Comparison of ENCODE assay signal across 25 cellular contexts in genomic region chr3:195817578-195818135, GRCh38. TPM values are rescaled to one million over a fixed set of nuclear protein-coding genes. Genes with fewer than 3 reads are reported as not detected.
DNase-seq lines count a peak whose midpoint lies in the region; ATAC-seq and TF ChIP-seq lines count a peak whose summit lies in the region.
"Had no signal": no experiment of that assay in that cellular context is flagged by ENCODE, and none has a peak within 500 bp of the region (broad histone marks: within the 10 kb centered on the region; RNA-seq: fewer than 3 reads in every experiment).

No MANE protein-coding gene starts in this region.

- H3K9ac ChIP-seq in H9 (ENCODE audit: extremely low read depth, insufficient read length, low read length) = no peak overlapping the region
- no peak overlapping the region for H3K9ac ChIP-seq in neuronal stem cell (ENCODE audit: low read depth, low read length, poor library complexity)
- H3K9ac ChIP-seq: BLaER1 treated with 17β-estradiol and CSF1 and Interleukin-3, amounts not matched to agents 10 nM and 100 nM had no signal

- H3K18ac ChIP-seq in H9 (ENCODE audit: insufficient read length, low read depth, low read length) = no peak overlapping the region
- H3K18ac ChIP-seq in neuronal stem cell (ENCODE audit: low read length) = peak overlapping the region; percentile 12

- no peaks in the 10 kb centered on the region for H3K27me3 ChIP-seq in H9 (ENCODE audit: insufficient read depth, low read length)
- peaks cover 0 to 49% (median 0%) of the 10 kb centered on the region in 3 experiments for H3K27me3 ChIP-seq in neuronal stem cell (ENCODE audit: control insufficient read depth in 3 of 3, insufficient read depth in 3 of 3, low read depth in 1 of 3, low read length in 3 of 3)
- peaks cover 0 to 33% (median 3%) of the 10 kb centered on the region in 9 donors for H3K27me3 ChIP-seq in heart left ventricle
- H3K27me3 ChIP-seq: BLaER1 treated with 17β-estradiol and CSF1 and Interleukin-3, amounts not matched to agents 10 nM and 100 nM had no signal

- H2BK20ac ChIP-seq in H9 (ENCODE audit: low read depth, low read length, poor library complexity, severe bottlenecking) = no peak overlapping the region

- no peaks in the 10 kb centered on the region for H3K79me2 ChIP-seq in H9 (ENCODE audit: insufficient read depth, low read length)

- no peak overlapping the region for H3K56ac ChIP-seq in H9 (ENCODE audit: insufficient read length, low read depth, low read length)

- H3K4me1 Mint-ChIP-seq in T-helper 1 cell treated with Interleukin-12 subunit alpha and Interleukin-12 subunit beta and Interleukin-4 antibody, amounts not matched to agents 30 μg/mL and 1 μg/mL, for 36 hours (ENCODE audit: low read depth) = no peaks in the 10 kb centered on the region
- peaks cover 0 to 7% of the 10 kb centered on the region in 2 experiments; a peak in 1 of 4 replicates for H3K4me1 Mint-ChIP-seq in H9
- no peaks in the 10 kb centered on the region for H3K4me1 Mint-ChIP-seq in chondrocyte (ENCODE audit: low read depth)
- H3K4me1 Mint-ChIP-seq: CD4-positive, alpha-beta memory T cell had no signal

- H3K4me1 ChIP-seq in H9 (ENCODE audit: insufficient read depth, low read length) (no peaks in the 10 kb centered on the region), neuronal stem cell (ENCODE audit: control insufficient read depth in 2 of 2, insufficient read depth in 1 of 2, low read depth in 1 of 2, low read length in 2 of 2) (no peaks in the 10 kb centered on the region), heart left ventricle (no peaks in the 10 kb centered on the region)
- H3K4me1 ChIP-seq: HAP-1 had no signal

- H2BK5ac ChIP-seq in H9 (ENCODE audit: insufficient read length, low read length) (no peak overlapping the region), neuronal stem cell (ENCODE audit: low read length) (no peak overlapping the region)

- H3K9me3 ChIP-seq in H9 (ENCODE audit: control insufficient read depth, low read depth, low read length) (no peaks in the 10 kb centered on the region), neuronal stem cell (replicated peaks in 1 of 2; ENCODE audit: control insufficient read depth in 2 of 2, insufficient read depth in 1 of 2, low read depth in 1 of 2, low read length in 2 of 2) (no peaks in the 10 kb centered on the region), heart left ventricle (no peaks in the 10 kb centered on the region)
- H3K9me3 ChIP-seq: BLaER1 treated with 17β-estradiol and CSF1 and Interleukin-3, amounts not matched to agents 10 nM and 100 nM; HAP-1 had no signal

- H3K23ac ChIP-seq in H9 (ENCODE audit: insufficient read length, low read depth, low read length) (no peak overlapping the region), neuronal stem cell (ENCODE audit: low read depth, low read length, poor library complexity) (no peak overlapping the region)

- H4K8ac ChIP-seq in H9 (replicated peaks; ENCODE audit: insufficient read length, low read depth, low read length) (no peak overlapping the region), neuronal stem cell (ENCODE audit: low read depth, low read length) (no peak overlapping the region)

- H4K91ac ChIP-seq in H9 (ENCODE audit: insufficient read length, low read depth, low read length) = no peak overlapping the region
- H4K91ac ChIP-seq in neuronal stem cell (ENCODE audit: low read depth, low read length, poor library complexity) = no peak overlapping the region

- no peak overlapping the region for H3K4ac ChIP-seq in H9 (ENCODE audit: low read depth, low read length)
- no peak overlapping the region for H3K4ac ChIP-seq in neuronal stem cell (ENCODE audit: low read length)

- H3K4me3 ChIP-seq in neuronal stem cell (ENCODE audit: low read length in 2 of 2) = no peak overlapping the region
- no peak overlapping the region for H3K4me3 ChIP-seq in heart left ventricle
- H3K4me3 ChIP-seq: BLaER1 treated with 17β-estradiol and CSF1 and Interleukin-3, amounts not matched to agents 10 nM and 100 nM; HAP-1; K562 had no signal

- H3K36me3 ChIP-seq in neuronal stem cell (replicated peaks in 1 of 2; ENCODE audit: control insufficient read depth in 2 of 2, insufficient read depth in 2 of 2, low read length in 2 of 2) (no peaks in the 10 kb centered on the region), heart left ventricle (no peaks in the 10 kb centered on the region)
- H3K36me3 ChIP-seq: BLaER1 treated with 17β-estradiol and CSF1 and Interleukin-3, amounts not matched to agents 10 nM and 100 nM; HAP-1 had no signal

- DNase-seq in T-helper 1 cell (no peak), H9 (peak; percentile 22), chondrocyte (ENCODE audit: low spot score) (peak; percentile 66), neuronal stem cell (ENCODE audit: low spot score) (no peak), SW 1271 (lab: John Stamatoyannopoulos, UW) (no peak), heart left ventricle (no peak)
- DNase-seq: CD4-positive, alpha-beta memory T cell; DMS153; MM.1S; NCI-H1048; NCI-H1417 treated with DMSO at 0.1 percent for 48 hours; NCI-H187; NCI-H446; NCI-H526 had no signal

- TF ChIP-seq CTCF in H9 (conservative IDR thresholded peaks at IDR 0.05) = no peak
- TF ChIP-seq CTCF in chondrocyte (IDR thresholded peaks at IDR 0.05) = no peak
- no peak for TF ChIP-seq CTCF in heart left ventricle (IDR thresholded peaks at IDR 0.05)

- H3K14ac ChIP-seq in H9 (ENCODE audit: insufficient read depth, low read length) (no peak overlapping the region), neuronal stem cell (ENCODE audit: low read length) (no peak overlapping the region)

- H2BK15ac ChIP-seq in H9 (ENCODE audit: low read depth, low read length) (no peak overlapping the region), neuronal stem cell (ENCODE audit: low read length) (no peak overlapping the region)

- peak overlapping the region; percentile 45 for H3K27ac Mint-ChIP-seq in T-helper 1 cell treated with Interleukin-12 subunit alpha and Interleukin-12 subunit beta and Interleukin-4 antibody, amounts not matched to agents 30 μg/mL and 1 μg/mL, for 36 hours
- peak overlapping the region in 1 of 3 experiments; percentile 44; a peak in 1 of 7 replicates for H3K27ac Mint-ChIP-seq in H9
- no peak overlapping the region for H3K27ac Mint-ChIP-seq in chondrocyte (ENCODE audit: unreplicated experiment)

- H3K27me3 Mint-ChIP-seq in T-helper 1 cell treated with Interleukin-12 subunit alpha and Interleukin-12 subunit beta and Interleukin-4 antibody, amounts not matched to agents 30 μg/mL and 1 μg/mL, for 36 hours (ENCODE audit: low read depth) = no peaks in the 10 kb centered on the region
- H3K27me3 Mint-ChIP-seq in H9 (ENCODE audit: low read depth) (peaks cover 3% of the 10 kb centered on the region; the same call in 1 of the 2 replicates), chondrocyte (ENCODE audit: low read depth) (peaks cover 21% of the 10 kb centered on the region)

- H3K27ac ChIP-seq in H9 (ENCODE audit: insufficient read length, low read depth, low read length) = no peak overlapping the region
- H3K27ac ChIP-seq in neuronal stem cell (replicated peaks; ENCODE audit: low read length) = no peak overlapping the region
- H3K27ac ChIP-seq in heart left ventricle = no peak overlapping the region
- H3K27ac ChIP-seq: 22Rv1; BLaER1 treated with 17β-estradiol and CSF1 and Interleukin-3, amounts not matched to agents 10 nM and 100 nM; HL-60 had no signal

- H4K5ac ChIP-seq in H9 (ENCODE audit: insufficient read length, low read depth, low read length) = no peak overlapping the region

- H3T11ph ChIP-seq in H9 (ENCODE audit: low read length) = no peak overlapping the region

- H2AFZ ChIP-seq in H9 (ENCODE audit: low read length) (no peak overlapping the region), neuronal stem cell (ENCODE audit: low read length) (no peak overlapping the region)

- H2BK120ac ChIP-seq in H9 (ENCODE audit: low read depth, low read length, poor library complexity, severe bottlenecking) = no peak overlapping the region
- H2BK120ac ChIP-seq in neuronal stem cell (ENCODE audit: low read depth, low read length) = no peak overlapping the region

- H3K79me1 ChIP-seq in H9 (ENCODE audit: insufficient read depth, low read depth, low read length, poor library complexity, severe bottlenecking) (no peaks in the 10 kb centered on the region), neuronal stem cell (ENCODE audit: low read depth, low read length) (no peaks in the 10 kb centered on the region)

- no peaks in the 10 kb centered on the region for H3K9me3 Mint-ChIP-seq in T-helper 1 cell treated with Interleukin-12 subunit alpha and Interleukin-12 subunit beta and Interleukin-4 antibody, amounts not matched to agents 30 μg/mL and 1 μg/mL, for 36 hours
- H3K9me3 Mint-ChIP-seq in H9 (no peaks in the 10 kb centered on the region; a peak in 1 of 5 replicates), chondrocyte (ENCODE audit: low read depth) (no peaks in the 10 kb centered on the region)
- H3K9me3 Mint-ChIP-seq: CD4-positive, alpha-beta memory T cell had no signal

- ATAC-seq in heart left ventricle (no peak), HG02642 (IDR thresholded peaks at IDR 0.05; ENCODE audit: poor library complexity, unreplicated experiment) (no peak)
- ATAC-seq: HepG2, Right ventricle myocardium inferior had no signal

- H2AK5ac ChIP-seq in H9 (ENCODE audit: insufficient read length, low read length) (no peak overlapping the region), neuronal stem cell (ENCODE audit: low read depth, low read length) (no peak overlapping the region)

- no peak for TF ChIP-seq POLR2A in heart left ventricle (IDR thresholded peaks at IDR 0.05)

- intact Hi-C loops in heart left ventricle (cut with DNase I) = no loop called here

- H4K20me1 ChIP-seq in H9 (ENCODE audit: control insufficient read depth, insufficient read depth, insufficient read length) = no peaks in the 10 kb centered on the region

- no peak overlapping the region for H3K4me3 Mint-ChIP-seq in T-helper 1 cell treated with Interleukin-12 subunit alpha and Interleukin-12 subunit beta and Interleukin-4 antibody, amounts not matched to agents 30 μg/mL and 1 μg/mL, for 36 hours
- H3K4me3 Mint-ChIP-seq in H9 (no peak overlapping the region; a peak in 1 of 5 replicates), chondrocyte (ENCODE audit: unreplicated experiment) (no peak overlapping the region)
- H3K4me3 Mint-ChIP-seq: CD4-positive, alpha-beta memory T cell had no signal

- H3K4me2 ChIP-seq in H9 (ENCODE audit: insufficient read depth, insufficient read length, low read length) = no peak overlapping the region
- H3K4me2 ChIP-seq in neuronal stem cell (ENCODE audit: insufficient read depth, low read length, poor library complexity, severe bottlenecking) = no peak overlapping the region

- H3K36me3 Mint-ChIP-seq in T-helper 1 cell treated with Interleukin-12 subunit alpha and Interleukin-12 subunit beta and Interleukin-4 antibody, amounts not matched to agents 30 μg/mL and 1 μg/mL, for 36 hours (ENCODE audit: low read depth) = no peaks in the 10 kb centered on the region
- H3K36me3 Mint-ChIP-seq in H9 (ENCODE audit: insufficient read depth in 1 of 3, low read depth in 3 of 3) (no peaks in the 10 kb centered on the region), chondrocyte (ENCODE audit: low read depth) (no peaks in the 10 kb centered on the region)
- H3K36me3 Mint-ChIP-seq: CD4-positive, alpha-beta memory T cell had no signal

- WGBS in H9 (ENCODE audit: extremely low coverage, insufficient read length, low lambda C conversion rate) = no CpG with 5 or more reads among the region's 17 CpGs
- WGBS in neuronal stem cell (ENCODE audit: extremely low coverage in 2 of 2, insufficient read length in 2 of 2, insufficient replicate concordance in 1 of 2), 2 donors = no CpG with 5 or more reads among the region's 17 CpGs
- 87 to 94% (median 89%) methylated on average over 16 to 17 of the region's 17 CpGs for WGBS in heart left ventricle, 4 donors

- H2BK12ac ChIP-seq in H9 (ENCODE audit: insufficient read length, low read depth, low read length) (no peak overlapping the region), neuronal stem cell (ENCODE audit: low read length) (no peak overlapping the region)

- no peaks in the 10 kb centered on the region for H3K23me2 ChIP-seq in H9 (ENCODE audit: insufficient read length, low read depth, low read length, poor library complexity, severe bottlenecking)

RNA-seq across cellular contexts. Expression of gene MUC4, which starts 5.9 kb away (rescaled TPM):
- total RNA-seq in H9 (2021) = 0.70 and 1.2 TPM in 2 replicates
- not detected in 3 replicates for total RNA-seq in chondrocyte
- 0.03 TPM for polyA plus RNA-seq in neuronal stem cell (2013, experiment 1 of 2)
- polyA plus RNA-seq in neuronal stem cell (2013, experiment 2 of 2) = not detected
- total RNA-seq in heart left ventricle = under 1 TPM in 2 of 9 donors, not detected in 7; 0.02 to 0.17 TPM
- polyA plus RNA-seq in heart left ventricle = under 1 TPM in 1 of 2 donors, not detected in 1; 0.03 TPM
- total RNA-seq: CD4-positive, alpha-beta memory T cell; HepG2; HT-29; LHCN-M2; Right ventricle myocardium inferior had no signal
- polyA plus RNA-seq: CD4-positive, alpha-beta memory T cell; HepG2 had no signal

Comparison
In these comparisons a context has a peak if more than half of its experiments do, and no peak if none do; other contexts are left out.
1. DNase-seq: peak in H9 (single experiment) and chondrocyte (single experiment); none in T-helper 1 cell (0 of 5), neuronal stem cell (single experiment), SW 1271 (0 of 2) and heart left ventricle (0 of 5).